Comparison of ENCODE assay signal across 9 cellular contexts in the genomic region with DNA sequence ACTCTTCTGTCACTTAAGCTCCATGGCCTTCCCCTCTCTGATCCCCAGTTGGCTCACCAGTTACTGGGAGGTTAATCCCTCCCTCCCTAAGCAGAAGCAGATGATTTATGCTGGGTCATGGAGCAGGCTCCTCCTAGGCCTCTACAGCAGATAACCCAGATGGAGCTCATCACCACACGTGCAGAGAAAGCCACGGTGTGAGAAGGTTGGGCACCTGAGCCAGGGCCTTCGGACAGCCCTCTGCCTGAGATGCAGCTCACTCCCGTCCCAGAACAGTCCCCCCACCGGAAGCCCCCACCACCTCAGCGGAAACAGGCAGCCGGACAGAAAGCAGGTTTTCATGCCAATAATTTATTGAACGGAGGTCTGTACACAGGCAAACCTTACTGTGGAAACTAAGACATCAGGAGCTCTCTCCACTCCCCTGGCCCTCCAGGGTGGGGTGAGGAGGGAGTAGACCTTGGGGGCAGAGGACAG. TPM values are rescaled to one million over a fixed set of nuclear protein-coding genes. Genes with fewer than 3 reads are reported as not detected.
DNase-seq lines count a peak whose midpoint lies in the region; ATAC-seq, FAIRE-seq and TF ChIP-seq lines count a peak whose summit lies in the region.
"Had no signal": no experiment of that assay in that cellular context is flagged by ENCODE, and none has a peak within 500 bp of the region (broad histone marks: within the 10 kb centered on the region; RNA-seq: fewer than 3 reads in every experiment).

No MANE protein-coding gene starts in this region.

- ATAC-seq in left ventricle myocardium superior: no peak

- H3K27me3 ChIP-seq in right atrium auricular region (no peaks in the 10 kb centered on the region), bronchial epithelial cell (ENCODE audit: control insufficient read depth, insufficient read depth, low read length) (no peaks in the 10 kb centered on the region), vagina (no peaks in the 10 kb centered on the region)
- H3K27me3 ChIP-seq: heart left ventricle had no signal

- no peaks in the 10 kb centered on the region for H3K9me3 ChIP-seq in right atrium auricular region
- no peaks in the 10 kb centered on the region for H3K9me3 ChIP-seq in vagina
- H3K9me3 ChIP-seq: heart left ventricle had no signal

- intact Hi-C loops in left ventricle myocardium superior (cut with micrococcal nuclease) (no loop called here), vagina (cut with DNase I) (no loop called here)

- H3K4me3 ChIP-seq in right atrium auricular region (no peak overlapping the region), bronchial epithelial cell (ENCODE audit: low read depth, low read length) (no peak overlapping the region), vagina (no peak overlapping the region)
- H3K4me3 ChIP-seq: heart left ventricle had no signal

- H3K27ac ChIP-seq in right atrium auricular region (no peak overlapping the region), vagina (peak overlapping the region; percentile 7)
- H3K27ac ChIP-seq: heart left ventricle had no signal

- no peak for TF ChIP-seq CTCF in right atrium auricular region (IDR thresholded peaks at IDR 0.05)
- TF ChIP-seq CTCF in bronchial epithelial cell (IDR thresholded peaks at IDR 0.05; ENCODE audit: insufficient read depth, low read length, severe bottlenecking): no peak
- no peak for TF ChIP-seq CTCF in vagina (IDR thresholded peaks at IDR 0.05)

- H3K36me3 ChIP-seq in right atrium auricular region (peaks cover 66% of the 10 kb centered on the region), bronchial epithelial cell (ENCODE audit: control insufficient read depth, insufficient read depth, low read length) (peaks cover 31% of the 10 kb centered on the region), vagina (peaks cover 0 to 75% of the 10 kb centered on the region in 2 donors)

- FAIRE-seq in bronchial epithelial cell (lab: Jason Lieb, UNC): peak; percentile 84

- no peak for TF ChIP-seq POLR2A in vagina (IDR thresholded peaks at IDR 0.05)

- DNase-seq in left ventricle myocardium superior (peak; percentile 27), right atrium auricular region (ENCODE audit: low spot score) (no peak), bronchial epithelial cell (ENCODE audit: low read depth) (no peak), vagina (ENCODE audit: extremely low spot score in 2 of 2) (no peak), iPS-NIHi11 (ENCODE audit: low spot score) (no peak)
- no peak for DNase-seq in stimulated activated CD4-positive, alpha-beta T cell treated with anti-CD3 and anti-CD28 coated beads, Interleukin-12 subunit alpha, Interleukin-12 subunit beta, amount 100 ng/mL, for 4 hours
- DNase-seq: heart left ventricle, NCI-H1092 treated with DMSO at 0.1 percent for 48 hours, occipital lobe had no signal

- H3K4me1 ChIP-seq in right atrium auricular region (no peaks in the 10 kb centered on the region), vagina (no peaks in the 10 kb centered on the region)

RNA-seq across cellular contexts. Expression of gene ZNF526, which starts 9.8 kb away (rescaled TPM):
- total RNA-seq in left ventricle myocardium superior (6.7 TPM), right atrium auricular region (1 to 10 TPM; 2.6 to 5.4 TPM), bronchial epithelial cell (7.8 and 11.1 TPM in 2 replicates), vagina (6.1 TPM)

RNA-seq across cellular contexts. Expression of gene DEDD2, which starts 12.4 kb away (rescaled TPM):
- 17.2 TPM for total RNA-seq in left ventricle myocardium superior
- total RNA-seq in right atrium auricular region: 10 to 100 TPM; 19.2 to 24.8 TPM
- total RNA-seq in bronchial epithelial cell: 27.1 and 28.7 TPM in 2 replicates
- 25.3 TPM for total RNA-seq in vagina

RNA-seq across cellular contexts. Expression of gene GSK3A, which starts 12.5 kb away (rescaled TPM):
- total RNA-seq in left ventricle myocardium superior: 40.0 TPM
- total RNA-seq in right atrium auricular region: 10 to 100 TPM; 18.1 to 27.9 TPM
- 11.6 and 12.4 TPM in 2 replicates for total RNA-seq in bronchial epithelial cell
- total RNA-seq in vagina: 21.1 TPM

RNA-seq across cellular contexts. Expression of gene ERF, which starts 25.0 kb away (rescaled TPM):
- total RNA-seq in left ventricle myocardium superior: 46.0 TPM
- 10 to 100 TPM; 26.8 to 34.9 TPM for total RNA-seq in right atrium auricular region
- 10.8 and 11.6 TPM in 2 replicates for total RNA-seq in bronchial epithelial cell
- total RNA-seq in vagina: 44.7 TPM

RNA-seq across cellular contexts. Expression of gene CIC, which starts 39.2 kb away (rescaled TPM):
- total RNA-seq in left ventricle myocardium superior (37.1 TPM), right atrium auricular region (10 to 100 TPM; 27.4 to 53.5 TPM), bronchial epithelial cell (7.1 and 9.3 TPM in 2 replicates), vagina (36.1 TPM)
